In genomic region chrX:56726609-56727008, GRCh38 we compare ENCODE assay signal across 2 cellular contexts.
TF ChIP-seq lines count a peak whose summit lies in the region.

No MANE protein-coding gene starts in this region.

TF ChIP-seq in GM12878, 131 proteins besides CTCF, POLR2A, EP300 and RAD21:
- TF ChIP-seq SMC3 (IDR thresholded peaks at IDR 0.05; ENCODE audit: borderline replicate concordance, low read length) (peak; percentile 70; the same call in 1 of the 2 replicates), IKZF2 (IDR thresholded peaks at IDR 0.05) (no peak), REST (IDR thresholded peaks at IDR 0.05; ENCODE audit: low read depth, low read length) (no peak), KLF5 (IDR thresholded peaks at IDR 0.05; ENCODE audit: partially characterized antibody) (no peak), ZNF384 (IDR thresholded peaks at IDR 0.05; ENCODE audit: borderline replicate concordance, low read depth, low read length) (peak; percentile 88)

TF ChIP-seq in HepG2, 621 proteins besides CTCF, POLR2A, EP300 and RAD21:
- peak; percentile 57 for TF ChIP-seq SMC3 (IDR thresholded peaks at IDR 0.05; ENCODE audit: low read length)
- TF ChIP-seq ZBTB20 (CRISPR knock-in tag; IDR thresholded peaks at IDR 0.05; ENCODE audit: borderline replicate concordance, low read depth): no peak
- no peak for TF ChIP-seq ZNF326 (CRISPR knock-in tag; IDR thresholded peaks at IDR 0.05; ENCODE audit: borderline replicate concordance)
- peak; percentile 39; the same call in 1 of the 2 replicates for TF ChIP-seq ZNF362 (CRISPR knock-in tag; IDR thresholded peaks at IDR 0.05; ENCODE audit: borderline replicate concordance)
- no peak for TF ChIP-seq SNAI1 (CRISPR knock-in tag; IDR thresholded peaks at IDR 0.05; ENCODE audit: borderline replicate concordance)
- TF ChIP-seq E2F1 (CRISPR knock-in tag; IDR thresholded peaks at IDR 0.05): no peak
- TF ChIP-seq WIZ (CRISPR knock-in tag; IDR thresholded peaks at IDR 0.05): no peak
- TF ChIP-seq STAG1 (CRISPR knock-in tag; IDR thresholded peaks at IDR 0.05): peak; percentile 63
- TF ChIP-seq MEIS1 (CRISPR knock-in tag; IDR thresholded peaks at IDR 0.05; ENCODE audit: borderline replicate concordance): no peak
